23 cellular contexts compared by ENCODE assay signal in genomic region chr4:182828678-182829025, GRCh38.
A peak's percentile ranks its signal among the peaks of the same experiment; 100 is the strongest.
DNase-seq lines count a peak whose midpoint lies in the region; ATAC-seq, FAIRE-seq and TF ChIP-seq lines count a peak whose summit lies in the region.
"Had no signal": no experiment of that assay in that cellular context is flagged by ENCODE, and none has a peak within 500 bp of the region (broad histone marks: within the 10 kb centered on the region; RNA-seq: fewer than 3 reads in every experiment).

No MANE protein-coding gene starts in this region.

- H4K20me1 ChIP-seq in PC-3 (ENCODE audit: low read length): no peaks in the 10 kb centered on the region

- H3K27me3 ChIP-seq in PC-3 (ENCODE audit: low read length): no peaks in the 10 kb centered on the region
- no peaks in the 10 kb centered on the region for H3K27me3 ChIP-seq in neuron (ENCODE audit: insufficient read depth, low read length)
- H3K27me3 ChIP-seq: ovary, upper lobe of right lung had no signal

- TF ChIP-seq POLR2A in GM12891 (IDR thresholded peaks at IDR 0.05; ENCODE audit: low read depth, low read length) (no peak), erythroblast (IDR thresholded peaks at IDR 0.05; ENCODE audit: low read length) (no peak)

- DNase-seq in GM12891 (ENCODE audit: insufficient read length, low spot score) (no peak), PC-3 (peak; percentile 42), erythroblast (lab: John Stamatoyannopoulos, UW) (no peak), NCI-H524 (lab: John Stamatoyannopoulos, UW) (no peak), mucosa of gallbladder (ENCODE audit: low spot score) (no peak)
- DNase-seq: ACHN; activated CD8-positive, alpha-beta memory T cell treated with anti-CD3 and anti-CD28 coated beads for 24 hours; activated gamma-delta T cell treated with Interleukin-2 at 50 U/mL for 16 hours; activated T-cell treated with anti-CD3 and anti-CD28 coated beads, Interleukin-2, amount 50 U/mL, for 1 hour; brain microvascular endothelial cell; C1 segment of cervical spinal cord; effector memory CD4-positive, alpha-beta T cell; foreskin fibroblast; left colon; NCI-H2081 treated with DMSO at 0.1 percent for 48 hours; ovary; T-cell; upper lobe of right lung had no signal

- H3K36me3 ChIP-seq in PC-3 (ENCODE audit: low read depth, low read length): no peaks in the 10 kb centered on the region
- no peaks in the 10 kb centered on the region for H3K36me3 ChIP-seq in neuron (ENCODE audit: insufficient read depth, low read length)
- H3K36me3 ChIP-seq: brain microvascular endothelial cell, ovary, SJSA1, upper lobe of right lung had no signal

- no peak overlapping the region for H3K4me2 ChIP-seq in PC-3 (ENCODE audit: low read length)

- BruUV-seq in PC-3 (replicated peaks; lab: Mats Ljungman, UMichigan): no TSS peak

- no peaks in the 10 kb centered on the region for H3F3A ChIP-seq in PC-3 (ENCODE audit: low read length, unreplicated experiment)

- H3K9me3 ChIP-seq in PC-3 (ENCODE audit: low read length) (no peaks in the 10 kb centered on the region), neuron (ENCODE audit: low read length) (no peaks in the 10 kb centered on the region)
- H3K9me3 ChIP-seq: ovary, upper lobe of right lung had no signal

- no peaks in the 10 kb centered on the region for H3K9me2 ChIP-seq in PC-3 (replicated peaks; ENCODE audit: low read length)

- CTCF ChIA-PET in PC-3 (lab: Charles Lee): no interaction called here

- no peak overlapping the region for H3K27ac ChIP-seq in PC-3 (ENCODE audit: low read length)
- H3K27ac ChIP-seq: brain microvascular endothelial cell, ovary, SJSA1, upper lobe of right lung had no signal

- no peak for FAIRE-seq in GM12891 (lab: Jason Lieb, UNC)
- FAIRE-seq: colon had no signal

- ATAC-seq in GM21825 (IDR thresholded peaks at IDR 0.05; ENCODE audit: unreplicated experiment) (peak; percentile 42), PC-3 (peak; percentile 55)
- ATAC-seq: HCT116, left colon, T-cell, upper lobe of right lung had no signal

- no peak for TF ChIP-seq CTCF in PC-3 (conservative IDR thresholded peaks at IDR 0.05; ENCODE audit: low read depth, low read length)

- POLR2A ChIA-PET in PC-3 (lab: Charles Lee; ENCODE audit: unreplicated experiment): no interaction called here

- H3K4me3 ChIP-seq in PC-3 (ENCODE audit: low read length) (no peak overlapping the region), neuron (ENCODE audit: low read length) (peak overlapping the region; percentile 33)
- H3K4me3 ChIP-seq: ovary, SJSA1, upper lobe of right lung had no signal

- intact Hi-C loops in PC-3 (cut with micrococcal nuclease): loop anchor here (5.0 kb wide), 1 partner anchor 54 kb away; no protein-coding TSS in a partner anchor

- H3K9ac ChIP-seq in PC-3 (ENCODE audit: low read length): no peak overlapping the region

- H3K79me2 ChIP-seq in PC-3 (ENCODE audit: low read length): no peaks in the 10 kb centered on the region

- H2AFZ ChIP-seq in PC-3 (ENCODE audit: low read length) (no peak overlapping the region), neuron (ENCODE audit: low read depth, low read length) (peak overlapping the region; percentile 87)

- H3K4me1 ChIP-seq in PC-3 (ENCODE audit: insufficient read depth, low read length): no peaks in the 10 kb centered on the region; the same call in 1 of the 2 replicates
- H3K4me1 ChIP-seq in neuron (ENCODE audit: insufficient read depth, low read length): peaks cover 17% of the 10 kb centered on the region
- H3K4me1 ChIP-seq: upper lobe of right lung had no signal

TF ChIP-seq in GM12891, 5 proteins besides CTCF, POLR2A, EP300 and RAD21:
- TF ChIP-seq POU2F2 (IDR thresholded peaks at IDR 0.05; ENCODE audit: low read depth, low read length) (no peak), TAF1 (IDR thresholded peaks at IDR 0.05; ENCODE audit: low read depth, low read length) (no peak), SPI1 (IDR thresholded peaks at IDR 0.05; ENCODE audit: low read depth, low read length) (0 out of 2 replicates have a peak, but pooled peaks have one; percentile 19), POLR2AphosphoS5 (IDR thresholded peaks at IDR 0.05; ENCODE audit: low read depth, low read length) (no peak)
